In the genomic region with DNA sequence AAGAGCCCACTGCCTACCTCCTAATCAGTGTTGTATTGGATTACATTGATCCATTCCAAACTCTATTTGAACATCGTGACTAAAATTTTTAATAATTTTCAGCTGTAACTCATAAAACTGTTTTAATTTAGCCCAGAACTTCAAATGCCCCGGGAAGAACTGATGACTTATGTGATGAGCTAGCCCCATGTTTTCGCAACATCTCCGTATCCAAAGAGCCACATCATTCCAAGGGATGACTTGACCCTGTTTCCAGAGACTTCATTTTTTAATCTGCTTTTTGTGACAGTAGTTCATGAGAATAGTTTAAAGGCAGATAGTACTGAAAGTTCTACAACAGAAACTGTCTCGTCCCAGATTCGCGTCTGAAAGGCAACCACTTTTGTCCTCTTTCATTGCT, we compare ENCODE assay signal across 27 cellular contexts.
DNase-seq lines count a peak whose midpoint lies in the region; TF ChIP-seq lines count a peak whose summit lies in the region.
"Had no signal": no experiment of that assay in that cellular context is flagged by ENCODE, and none has a peak within 500 bp of the region (broad histone marks: within the 10 kb centered on the region; RNA-seq: fewer than 3 reads in every experiment).

No MANE protein-coding gene starts in this region.

- H3K4me3 ChIP-seq in skeletal muscle cell (ENCODE audit: low read depth, low read length), result no peak overlapping the region
- H3K4me3 ChIP-seq: A549, colonic mucosa, sigmoid colon, SJCRH30, tibial nerve had no signal

- DNase-seq in AG09319 (ENCODE audit: extremely low read depth, low read depth) (peak; percentile 54), HS-5 (ENCODE audit: low read depth) (peak; percentile 65), fibroblast of gingiva (ENCODE audit: low read depth) (peak; percentile 81), skeletal muscle cell (ENCODE audit: low read depth) (peak; percentile 35), globus pallidus (ENCODE audit: low spot score) (no peak), Ammon's horn (ENCODE audit: low spot score) (no peak), putamen (ENCODE audit: low spot score) (no peak)
- no peak for DNase-seq in activated CD8-positive, alpha-beta memory T cell treated with anti-CD3 and anti-CD28 coated beads for 24 hours
- DNase-seq: activated CD4-positive, alpha-beta memory T cell treated with anti-CD3 and anti-CD28 coated beads for 36 hours; activated naive CD4-positive, alpha-beta T cell treated with anti-CD3 and anti-CD28 coated beads, Interleukin-2, amount 50 U/mL, for 16 hours; amygdala; colonic mucosa; DMS79; effector CD8-positive, alpha-beta T cell; erythroblast; glutamatergic neuron; left ventricle myocardium superior; naive B cell; NCI-H1092; NCI-H187; NCI-H526; sigmoid colon; SJCRH30; stimulated activated CD8-positive, alpha-beta memory T cell treated with anti-CD3 and anti-CD28 coated beads, Interleukin-4, amount 100 ng/mL, for 48 hours; stimulated activated naive CD8-positive, alpha-beta T cell treated with anti-CD3 and anti-CD28 coated beads, Interleukin-15, amount 100 ng/mL, for 72 hours had no signal

- no peak for TF ChIP-seq CTCF in AG09319 (IDR thresholded peaks at IDR 0.05; ENCODE audit: low read depth, low read length)

Comparison
In these comparisons a context has a peak if more than half of its experiments do, and no peak if none do; other contexts are left out.
1. DNase-seq: peak in AG09319 (single experiment), HS-5 (single experiment), fibroblast of gingiva (single experiment) and skeletal muscle cell (single experiment); none in globus pallidus (single experiment), Ammon's horn (single experiment), putamen (single experiment) and activated CD8-positive, alpha-beta memory T cell treated with anti-CD3 and anti-CD28 coated beads for 24 hours (single experiment).